8 cellular contexts compared by ENCODE assay signal in genomic region chr9:130186839-130187522, GRCh38. TPM values are rescaled to one million over a fixed set of nuclear protein-coding genes. Genes with fewer than 3 reads are reported as not detected.
A peak's percentile ranks its signal among the peaks of the same experiment; 100 is the strongest.
DNase-seq lines count a peak whose midpoint lies in the region; ATAC-seq and TF ChIP-seq lines count a peak whose summit lies in the region.

No MANE protein-coding gene starts in this region.

- no peaks in the 10 kb centered on the region for H3K9me3 Mint-ChIP-seq in activated CD8-positive, alpha-beta T cell treated with anti-CD3 and anti-CD28 coated beads, Interleukin-2, amount 10 ng/mL, durations not matched to agents 7 days and 5 days (ENCODE audit: insufficient read depth)
- H3K9me3 Mint-ChIP-seq in stimulated activated naive CD8-positive, alpha-beta T cell treated with anti-CD3 and anti-CD28 coated beads, Interleukin-15, amount 100 ng/mL, for 72 hours: no peaks in the 10 kb centered on the region

- peak; percentile 43 to 84 for ATAC-seq in left cardiac atrium
- no peak for ATAC-seq in activated CD8-positive, alpha-beta T cell treated with anti-CD3 and anti-CD28 coated beads, Interleukin-2, amount 10 ng/mL, durations not matched to agents 7 days and 5 days
- no peak for ATAC-seq in stimulated activated naive CD8-positive, alpha-beta T cell treated with anti-CD3 and anti-CD28 coated beads, Interleukin-15, amount 100 ng/mL, for 72 hours

- no peaks in the 10 kb centered on the region for H3K9me3 ChIP-seq in suprapubic skin

- H3K4me1 ChIP-seq in suprapubic skin: peaks cover 46% of the 10 kb centered on the region

- intact Hi-C loops in left cardiac atrium (cut with DNase I): no loop called here

- CTCF ChIA-PET in activated CD8-positive, alpha-beta T cell treated with anti-CD3 and anti-CD28 coated beads, Interleukin-2, amount 10 ng/mL, durations not matched to agents 7 days and 5 days (lab: Charles Lee): no interaction called here

- peaks cover 2% of the 10 kb centered on the region for H3K4me1 Mint-ChIP-seq in activated CD8-positive, alpha-beta T cell treated with anti-CD3 and anti-CD28 coated beads, Interleukin-2, amount 10 ng/mL, durations not matched to agents 7 days and 5 days (ENCODE audit: low read depth)
- H3K4me1 Mint-ChIP-seq in stimulated activated naive CD8-positive, alpha-beta T cell treated with anti-CD3 and anti-CD28 coated beads, Interleukin-15, amount 100 ng/mL, for 72 hours: peaks cover 10% of the 10 kb centered on the region

- 37% methylated on average over 19 of the region's 25 CpGs for WGBS in suprapubic skin

- POLR2A ChIA-PET in activated CD8-positive, alpha-beta T cell treated with anti-CD3 and anti-CD28 coated beads, Interleukin-2, amount 10 ng/mL, durations not matched to agents 7 days and 5 days (lab: Charles Lee): no interaction called here

- no peaks in the 10 kb centered on the region for H3K36me3 ChIP-seq in suprapubic skin

- H3K36me3 Mint-ChIP-seq in activated CD8-positive, alpha-beta T cell treated with anti-CD3 and anti-CD28 coated beads, Interleukin-2, amount 10 ng/mL, durations not matched to agents 7 days and 5 days (ENCODE audit: low read depth): no peaks in the 10 kb centered on the region

- TF ChIP-seq POLR2A in suprapubic skin (IDR thresholded peaks at IDR 0.05): no peak

- TF ChIP-seq CTCF in suprapubic skin (IDR thresholded peaks at IDR 0.05): no peak

- TF ChIP-seq EP300 in suprapubic skin (IDR thresholded peaks at IDR 0.05): no peak

- H3K4me3 ChIP-seq in suprapubic skin: peak overlapping the region; percentile 38

- H3K27ac Mint-ChIP-seq in activated CD8-positive, alpha-beta T cell treated with anti-CD3 and anti-CD28 coated beads, Interleukin-2, amount 10 ng/mL, durations not matched to agents 7 days and 5 days: no peak overlapping the region
- peak overlapping the region in 1 of 2 donors; percentile 19 for H3K27ac Mint-ChIP-seq in stimulated activated naive CD8-positive, alpha-beta T cell treated with anti-CD3 and anti-CD28 coated beads, Interleukin-15, amount 100 ng/mL, for 72 hours

- no peak overlapping the region for H3K4me3 Mint-ChIP-seq in activated CD8-positive, alpha-beta T cell treated with anti-CD3 and anti-CD28 coated beads, Interleukin-2, amount 10 ng/mL, durations not matched to agents 7 days and 5 days
- no peak overlapping the region for H3K4me3 Mint-ChIP-seq in stimulated activated naive CD8-positive, alpha-beta T cell treated with anti-CD3 and anti-CD28 coated beads, Interleukin-15, amount 100 ng/mL, for 72 hours

- H3K27ac ChIP-seq in suprapubic skin: peak overlapping the region; percentile 54

- H3K27me3 Mint-ChIP-seq in activated CD8-positive, alpha-beta T cell treated with anti-CD3 and anti-CD28 coated beads, Interleukin-2, amount 10 ng/mL, durations not matched to agents 7 days and 5 days (ENCODE audit: low read depth): no peaks in the 10 kb centered on the region
- no peaks in the 10 kb centered on the region for H3K27me3 Mint-ChIP-seq in stimulated activated naive CD8-positive, alpha-beta T cell treated with anti-CD3 and anti-CD28 coated beads, Interleukin-15, amount 100 ng/mL, for 72 hours

- H3K27me3 ChIP-seq in suprapubic skin: no peaks in the 10 kb centered on the region

- peak; percentile 13 for DNase-seq in activated CD8-positive, alpha-beta memory T cell treated with anti-CD3 and anti-CD28 coated beads, Interleukin-2, amount 50 U/mL, for 4 hours
- no peak for DNase-seq in activated CD8-positive, alpha-beta memory T cell treated with anti-CD3 and anti-CD28 coated beads, Interleukin-2, amount 50 U/mL, for 48 hours
- DNase-seq in T1000 (lab: John Stamatoyannopoulos, UW) (peak; percentile 58), left cardiac atrium (peak; percentile 47), suprapubic skin (ENCODE audit: low spot score in 2 of 2) (no peak), occipital lobe (lab: John Stamatoyannopoulos, UW) (no peak)
- DNase-seq in activated CD8-positive, alpha-beta T cell treated with anti-CD3 and anti-CD28 coated beads, Interleukin-2, amount 10 ng/mL, durations not matched to agents 7 days and 5 days: no peak
- DNase-seq in stimulated activated naive CD8-positive, alpha-beta T cell treated with anti-CD3 and anti-CD28 coated beads, Interleukin-15, amount 100 ng/mL, for 72 hours: no peak

RNA-seq across cellular contexts. Expression of gene NCS1, which starts 14.8 kb away (rescaled TPM):
- total RNA-seq in left cardiac atrium (10 to 100 TPM in 1 of 2 donors, 1 to 10 TPM in 1; 8.2 to 11.5 TPM), suprapubic skin (10 to 100 TPM; 11.6 to 32.5 (median 24.3) TPM), occipital lobe (206 TPM)
- 1 to 10 TPM; 3.3 TPM for total RNA-seq in activated CD8-positive, alpha-beta T cell treated with anti-CD3 and anti-CD28 coated beads, Interleukin-2, amount 10 ng/mL, durations not matched to agents 7 days and 5 days

Comparison
In these comparisons a context has a peak if more than half of its experiments do, and no peak if none do; other contexts are left out.
1. DNase-seq: peak in activated CD8-positive, alpha-beta memory T cell treated with anti-CD3 and anti-CD28 coated beads, Interleukin-2, amount 50 U/mL, for 4 hours (single experiment), T1000 (single experiment) and left cardiac atrium (single experiment); none in activated CD8-positive, alpha-beta memory T cell treated with anti-CD3 and anti-CD28 coated beads, Interleukin-2, amount 50 U/mL, for 48 hours (single experiment), suprapubic skin (0 of 2), activated CD8-positive, alpha-beta T cell treated with anti-CD3 and anti-CD28 coated beads, Interleukin-2, amount 10 ng/mL, durations not matched to agents 7 days and 5 days (single experiment), occipital lobe (single experiment) and stimulated activated naive CD8-positive, alpha-beta T cell treated with anti-CD3 and anti-CD28 coated beads, Interleukin-15, amount 100 ng/mL, for 72 hours (0 of 2).
2. ATAC-seq: peak in left cardiac atrium (2 of 2); none in activated CD8-positive, alpha-beta T cell treated with anti-CD3 and anti-CD28 coated beads, Interleukin-2, amount 10 ng/mL, durations not matched to agents 7 days and 5 days (single experiment) and stimulated activated naive CD8-positive, alpha-beta T cell treated with anti-CD3 and anti-CD28 coated beads, Interleukin-15, amount 100 ng/mL, for 72 hours (single experiment).